17 cellular contexts compared by ENCODE assay signal in the genomic region with DNA sequence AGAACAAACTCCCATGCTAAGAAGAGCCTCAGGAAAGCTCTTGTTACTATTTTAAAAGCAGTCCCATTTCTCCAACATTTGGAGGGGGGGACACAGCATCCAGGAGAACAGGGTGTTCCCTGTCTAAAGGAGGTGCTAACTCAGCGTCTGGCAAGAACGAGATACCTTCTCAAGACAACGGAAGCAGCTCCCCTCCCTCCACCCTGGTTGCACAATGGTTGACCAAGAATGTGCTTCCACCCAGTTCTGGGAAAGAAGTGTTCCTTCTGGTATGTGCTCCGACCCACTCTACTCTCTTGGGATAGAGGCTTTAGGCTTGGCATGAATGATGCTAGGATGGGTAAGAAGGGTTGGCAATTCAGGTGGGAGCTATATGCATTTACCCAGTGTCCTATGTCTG. TPM values are rescaled to one million over a fixed set of nuclear protein-coding genes. Genes with fewer than 3 reads are reported as not detected.
DNase-seq lines count a peak whose midpoint lies in the region; ATAC-seq, FAIRE-seq and TF ChIP-seq lines count a peak whose summit lies in the region.
"Had no signal": no experiment of that assay in that cellular context is flagged by ENCODE, and none has a peak within 500 bp of the region (broad histone marks: within the 10 kb centered on the region; RNA-seq: fewer than 3 reads in every experiment).

No MANE protein-coding gene starts in this region.

- H4K20me1 ChIP-seq in PC-9 (ENCODE audit: insufficient read depth) (no peaks in the 10 kb centered on the region), osteoblast (ENCODE audit: insufficient read depth, low read length) (no peaks in the 10 kb centered on the region)

- TF ChIP-seq CTCF in A549 (IDR thresholded peaks at IDR 0.05): no peak
- no peak for TF ChIP-seq CTCF in PC-9 (conservative IDR thresholded peaks at IDR 0.05)
- TF ChIP-seq CTCF in fibroblast of mammary gland (conservative IDR thresholded peaks at IDR 0.05; ENCODE audit: control insufficient read depth, insufficient read depth, low read depth, low read length): no peak
- no peak for TF ChIP-seq CTCF in osteoblast (IDR thresholded peaks at IDR 0.05; ENCODE audit: extremely low read depth, low read depth, low read length)

- no peak for DNase-seq in A549 (ENCODE audit: low read depth in 1 of 2, low spot score in 1 of 2)
- peak in 1 of 2 experiments; percentile 70 for DNase-seq in PC-9
- DNase-seq in fibroblast of mammary gland (ENCODE audit: low read depth): peak; percentile 88
- DNase-seq in osteoblast (ENCODE audit: insufficient read length, low spot score, missing footprints): no peak
- no peak for DNase-seq in T1000 (lab: John Stamatoyannopoulos, UW)
- DNase-seq in T-helper 2 cell treated with Interferon-gamma antibody and Interleukin-4, amounts not matched to agents 5 μg/mL and 100 μg/mL, for 36 hours (ENCODE audit: low spot score): no peak
- DNase-seq in activated CD4-positive, alpha-beta T cell treated with anti-CD3 and anti-CD28 coated beads for 36 hours: no peak
- DNase-seq in NCI-H774 (lab: John Stamatoyannopoulos, UW): no peak
- DNase-seq: activated CD4-positive, alpha-beta memory T cell treated with anti-CD3 and anti-CD28 coated beads for 36 hours; activated naive CD4-positive, alpha-beta T cell treated with Interleukin-2 at 50 U/mL for 16 hours; H9; mesenchymal stem cell; T-helper 17 cell had no signal

- H3K27me3 ChIP-seq in PC-9 (ENCODE audit: insufficient read depth, low read depth) (no peaks in the 10 kb centered on the region), osteoblast (ENCODE audit: insufficient read depth, low read length) (peaks cover 15% of the 10 kb centered on the region)

- peaks cover 20% of the 10 kb centered on the region; the same call in 1 of the 2 replicates for H3F3A ChIP-seq in PC-9 (ENCODE audit: insufficient read depth, low read depth)

- no TSS peak for BruUV-seq in PC-9 (replicated peaks; lab: Mats Ljungman, UMichigan)

- intact Hi-C loops in PC-9 (cut with micrococcal nuclease; ENCODE audit: unreplicated experiment): loop anchor here (2.0 to 5.0 kb wide), 3 partner anchors 52 to 376 kb away; no protein-coding TSS in a partner anchor
- intact Hi-C loops in activated CD4-positive, alpha-beta T cell treated with anti-CD3 and anti-CD28 coated beads for 36 hours (cut with DNase I, micrococcal nuclease): no loop called here

- H3K9me3 Mint-ChIP-seq in T-helper 2 cell treated with Interferon-gamma antibody and Interleukin-4, amounts not matched to agents 5 μg/mL and 100 μg/mL, for 36 hours: no peaks in the 10 kb centered on the region
- no peaks in the 10 kb centered on the region for H3K9me3 Mint-ChIP-seq in activated CD4-positive, alpha-beta T cell treated with anti-CD3 and anti-CD28 coated beads for 36 hours (ENCODE audit: low read depth)
- H3K9me3 Mint-ChIP-seq: activated CD4-positive, alpha-beta memory T cell treated with anti-CD3 and anti-CD28 coated beads for 36 hours; IgD-negative memory B cell had no signal

- no peak overlapping the region for H3K4me3 ChIP-seq in A549
- no peak overlapping the region for H3K4me3 ChIP-seq in PC-9
- H3K4me3 ChIP-seq in fibroblast of mammary gland (ENCODE audit: control insufficient read depth, low read depth, low read length): no peak overlapping the region
- H3K4me3 ChIP-seq in osteoblast (ENCODE audit: insufficient read depth, low read length): no peak overlapping the region

- no peak for ATAC-seq in A549
- no peak for ATAC-seq in activated CD4-positive, alpha-beta T cell treated with anti-CD3 and anti-CD28 coated beads for 36 hours
- ATAC-seq: T-helper 17 cell had no signal

- H3K36me3 ChIP-seq in PC-9 (ENCODE audit: low read depth) (no peaks in the 10 kb centered on the region), osteoblast (ENCODE audit: insufficient read depth, low read length) (no peaks in the 10 kb centered on the region)

- H3K4me1 Mint-ChIP-seq in T-helper 2 cell treated with Interferon-gamma antibody and Interleukin-4, amounts not matched to agents 5 μg/mL and 100 μg/mL, for 36 hours (ENCODE audit: low read depth): no peaks in the 10 kb centered on the region
- H3K4me1 Mint-ChIP-seq in activated CD4-positive, alpha-beta T cell treated with anti-CD3 and anti-CD28 coated beads for 36 hours: no peaks in the 10 kb centered on the region

- no peak for TF ChIP-seq EP300 in A549 (IDR thresholded peaks at IDR 0.05)

- CTCF ChIA-PET in A549 (lab: Yijun Ruan, JAX): interaction anchor here (0.9 to 2.9 kb wide), 9 partner anchors 8 to 390 kb away, joined by 3 to 13 read pairs (median 4); no protein-coding TSS in a partner anchor
- CTCF ChIA-PET in PC-9 (lab: Charles Lee): interaction anchor here (1.1 to 1.3 kb wide), 3 partner anchors 13 to 376 kb away, joined by 3 to 5 read pairs (median 5); no protein-coding TSS in a partner anchor
- CTCF ChIA-PET in activated CD4-positive, alpha-beta T cell treated with anti-CD3 and anti-CD28 coated beads for 36 hours (lab: Charles Lee): interaction anchor here (1.2 kb wide), 1 partner anchor 151 kb away, joined by 3 read pairs; no protein-coding TSS in a partner anchor

- no peak for FAIRE-seq in A549 (lab: Jason Lieb, UNC)

- no peak for TF ChIP-seq RAD21 in A549 (conservative IDR thresholded peaks at IDR 0.05 in 1 of 2, IDR thresholded peaks at IDR 0.05 in 1 of 2)

- H2AFZ ChIP-seq in PC-9: no peak overlapping the region
- H2AFZ ChIP-seq in osteoblast (ENCODE audit: low read length): peak overlapping the region; percentile 44

- no peaks in the 10 kb centered on the region for H3K79me2 ChIP-seq in PC-9 (ENCODE audit: low read depth)
- no peaks in the 10 kb centered on the region for H3K79me2 ChIP-seq in osteoblast (ENCODE audit: insufficient read depth, low read length)

- no peak for TF ChIP-seq POLR2A in A549 (IDR thresholded peaks at IDR 0.05; ENCODE audit: low read length)

- H3K4me1 ChIP-seq in A549 (peaks cover 37% of the 10 kb centered on the region), PC-9 (replicated peaks; ENCODE audit: insufficient read depth) (peaks cover 41% of the 10 kb centered on the region), osteoblast (ENCODE audit: insufficient read depth, low read length) (peaks cover 45% of the 10 kb centered on the region)

- peaks cover 11% of the 10 kb centered on the region for H3K27me3 Mint-ChIP-seq in T-helper 2 cell treated with Interferon-gamma antibody and Interleukin-4, amounts not matched to agents 5 μg/mL and 100 μg/mL, for 36 hours (ENCODE audit: low read depth)
- peaks cover 6% of the 10 kb centered on the region for H3K27me3 Mint-ChIP-seq in activated CD4-positive, alpha-beta T cell treated with anti-CD3 and anti-CD28 coated beads for 36 hours

- H3K27ac ChIP-seq in A549 (peak overlapping the region in 1 of 2 experiments; percentile 80; a peak in 3 of 6 replicates), PC-9 (no peak overlapping the region), osteoblast (ENCODE audit: low read depth, low read length) (no peak overlapping the region)

- H3K4me2 ChIP-seq in A549: peak overlapping the region; percentile 44; the same call in 2 of the 3 replicates
- peak overlapping the region; percentile 10; the same call in 1 of the 2 replicates for H3K4me2 ChIP-seq in PC-9
- H3K4me2 ChIP-seq in osteoblast (ENCODE audit: insufficient read depth, low read length): peak overlapping the region; percentile 41

- WGBS in A549 (ENCODE audit: missing lambda C conversion rate): 75% methylated on average over 4 of the region's 4 CpGs

- POLR2A ChIA-PET in A549 (lab: Yijun Ruan, JAX): no interaction called here
- POLR2A ChIA-PET in PC-9 (lab: Charles Lee; ENCODE audit: unreplicated experiment): interaction anchor here (0.5 to 1.0 kb wide), 7 partner anchors 29 to 805 kb away, joined by 3 to 9 read pairs (median 3); partner anchors contain the start of gene MYG1
- POLR2A ChIA-PET in activated CD4-positive, alpha-beta T cell treated with anti-CD3 and anti-CD28 coated beads for 36 hours (lab: Charles Lee): no interaction called here

- H3K9me3 ChIP-seq in A549 (no peaks in the 10 kb centered on the region), PC-9 (ENCODE audit: insufficient read depth, low read depth) (no peaks in the 10 kb centered on the region), osteoblast (ENCODE audit: low read depth, low read length) (no peaks in the 10 kb centered on the region)

- H3K27ac Mint-ChIP-seq in T-helper 2 cell treated with Interferon-gamma antibody and Interleukin-4, amounts not matched to agents 5 μg/mL and 100 μg/mL, for 36 hours: no peak overlapping the region
- H3K27ac Mint-ChIP-seq in activated CD4-positive, alpha-beta T cell treated with anti-CD3 and anti-CD28 coated beads for 36 hours: no peak overlapping the region
- H3K27ac Mint-ChIP-seq: activated CD4-positive, alpha-beta memory T cell treated with anti-CD3 and anti-CD28 coated beads for 36 hours; IgD-negative memory B cell; progenitor cell of endocrine pancreas; T-helper 17 cell had no signal

- no peaks in the 10 kb centered on the region for H3K36me3 Mint-ChIP-seq in T-helper 2 cell treated with Interferon-gamma antibody and Interleukin-4, amounts not matched to agents 5 μg/mL and 100 μg/mL, for 36 hours (ENCODE audit: low read depth)
- no peaks in the 10 kb centered on the region for H3K36me3 Mint-ChIP-seq in activated CD4-positive, alpha-beta T cell treated with anti-CD3 and anti-CD28 coated beads for 36 hours (ENCODE audit: low read depth)
- H3K36me3 Mint-ChIP-seq: activated CD4-positive, alpha-beta memory T cell treated with anti-CD3 and anti-CD28 coated beads for 36 hours; IgD-negative memory B cell had no signal

- H3K4me3 Mint-ChIP-seq in T-helper 2 cell treated with Interferon-gamma antibody and Interleukin-4, amounts not matched to agents 5 μg/mL and 100 μg/mL, for 36 hours: no peak overlapping the region
- no peak overlapping the region for H3K4me3 Mint-ChIP-seq in activated CD4-positive, alpha-beta T cell treated with anti-CD3 and anti-CD28 coated beads for 36 hours
- H3K4me3 Mint-ChIP-seq: activated CD4-positive, alpha-beta memory T cell treated with anti-CD3 and anti-CD28 coated beads for 36 hours; H9; IgD-negative memory B cell; T-helper 17 cell had no signal

- no peaks in the 10 kb centered on the region for H3K9me2 ChIP-seq in PC-9 (ENCODE audit: insufficient read depth)

RNA-seq across cellular contexts. Expression of gene KRT6A, which starts 1.5 kb away (rescaled TPM):
- polyA plus RNA-seq in A549 (2011; rRNA removed): 0.04 and 0.09 TPM in 2 replicates
- 0.06 and 0.15 TPM in 2 replicates for polyA plus RNA-seq in A549 (2012; cell fraction: cytosol; rRNA removed)
- 0.13 and 0.34 TPM in 2 replicates for polyA plus RNA-seq in A549 (2012; cell fraction: nucleus; rRNA removed)
- 0.07 to 0.14 TPM (median 0.11 TPM) in 3 replicates for polyA plus RNA-seq in A549 (2017; fragmentation: RNase III; extraction: RNeasy Plus Mini Kit Qiagen cat#74134 plus additional on column Dnase treatment)
- polyA minus RNA-seq in A549 (2011; rRNA and poly(A)+ RNA removed): 0.29 and 1.5 TPM in 2 replicates
- 55.9 and 87.5 TPM in 2 replicates for total RNA-seq in PC-9 (2021)
- total RNA-seq in osteoblast: under 0.01 and 0.72 TPM in 2 replicates
- total RNA-seq in activated CD4-positive, alpha-beta T cell treated with anti-CD3 and anti-CD28 coated beads for 36 hours: not detected
- total RNA-seq: A172; activated CD4-positive, alpha-beta memory T cell treated with anti-CD3 and anti-CD28 coated beads for 36 hours; chondrocyte; H9; progenitor cell of endocrine pancreas; T-helper 17 cell had no signal
- polyA plus RNA-seq: IgD-negative memory B cell had no signal

RNA-seq across cellular contexts. Expression of gene KRT6C, which starts 20.9 kb away (rescaled TPM):
- polyA plus RNA-seq in A549 (2011; rRNA removed): not detected in 2 replicates
- not detected in 2 replicates for polyA plus RNA-seq in A549 (2012; cell fraction: cytosol; rRNA removed)
- polyA plus RNA-seq in A549 (2012; cell fraction: nucleus; rRNA removed): not detected in 2 replicates
- not detected in 3 replicates for polyA plus RNA-seq in A549 (2017; fragmentation: RNase III; extraction: RNeasy Plus Mini Kit Qiagen cat#74134 plus additional on column Dnase treatment)
- polyA minus RNA-seq in A549 (2011; rRNA and poly(A)+ RNA removed): not detected in 2 replicates
- total RNA-seq in PC-9 (2021): not detected in 2 replicates
- total RNA-seq in osteoblast: not detected in 2 replicates
- total RNA-seq in activated CD4-positive, alpha-beta T cell treated with anti-CD3 and anti-CD28 coated beads for 36 hours: not detected
- total RNA-seq: A172; activated CD4-positive, alpha-beta memory T cell treated with anti-CD3 and anti-CD28 coated beads for 36 hours; chondrocyte; H9; progenitor cell of endocrine pancreas; T-helper 17 cell had no signal
- polyA plus RNA-seq: IgD-negative memory B cell had no signal

RNA-seq across cellular contexts. Expression of gene KRT5, which starts 25.7 kb away (rescaled TPM):
- polyA plus RNA-seq in A549 (2011; rRNA removed): 0.06 TPM in 1 of 2 replicates, not detected in the other
- 0.05 and 0.09 TPM in 2 replicates for polyA plus RNA-seq in A549 (2012; cell fraction: cytosol; rRNA removed)
- polyA plus RNA-seq in A549 (2012; cell fraction: nucleus; rRNA removed): 0.02 and 0.06 TPM in 2 replicates
- 0.08 to 0.25 TPM in 2 of 3 replicates, not detected in the other for polyA plus RNA-seq in A549 (2017; fragmentation: RNase III; extraction: RNeasy Plus Mini Kit Qiagen cat#74134 plus additional on column Dnase treatment)
- polyA minus RNA-seq in A549 (2011; rRNA and poly(A)+ RNA removed): 1.0 TPM in 1 of 2 replicates, not detected in the other
- total RNA-seq in PC-9 (2021): 89.7 and 134 TPM in 2 replicates
- total RNA-seq in osteoblast: 0.36 TPM in 1 of 2 replicates, not detected in the other
- not detected for total RNA-seq in activated CD4-positive, alpha-beta T cell treated with anti-CD3 and anti-CD28 coated beads for 36 hours
- total RNA-seq: activated CD4-positive, alpha-beta memory T cell treated with anti-CD3 and anti-CD28 coated beads for 36 hours; chondrocyte; H9; progenitor cell of endocrine pancreas; T-helper 17 cell had no signal
- polyA plus RNA-seq: IgD-negative memory B cell had no signal

RNA-seq across cellular contexts. Expression of gene KRT6B, which starts 42.6 kb away (rescaled TPM):
- not detected in 2 replicates for polyA plus RNA-seq in A549 (2011; rRNA removed)
- 0.01 TPM in 1 of 2 replicates, not detected in the other for polyA plus RNA-seq in A549 (2012; cell fraction: cytosol; rRNA removed)
- polyA plus RNA-seq in A549 (2012; cell fraction: nucleus; rRNA removed): 0.01 TPM in 1 of 2 replicates, not detected in the other
- not detected in 3 replicates for polyA plus RNA-seq in A549 (2017; fragmentation: RNase III; extraction: RNeasy Plus Mini Kit Qiagen cat#74134 plus additional on column Dnase treatment)
- not detected in 2 replicates for polyA minus RNA-seq in A549 (2011; rRNA and poly(A)+ RNA removed)
- 0.98 and 1.1 TPM in 2 replicates for total RNA-seq in PC-9 (2021)
- total RNA-seq in osteoblast: not detected in 2 replicates
- not detected for total RNA-seq in activated CD4-positive, alpha-beta T cell treated with anti-CD3 and anti-CD28 coated beads for 36 hours
- total RNA-seq: A172; activated CD4-positive, alpha-beta memory T cell treated with anti-CD3 and anti-CD28 coated beads for 36 hours; chondrocyte; H9; progenitor cell of endocrine pancreas; T-helper 17 cell had no signal
- polyA plus RNA-seq: IgD-negative memory B cell had no signal

RNA-seq across cellular contexts. Expression of gene KRT71, which starts 58.4 kb away (rescaled TPM):
- polyA plus RNA-seq in A549 (2011; rRNA removed): not detected in 2 replicates
- polyA plus RNA-seq in A549 (2012; cell fraction: cytosol; rRNA removed): not detected in 2 replicates
- not detected in 2 replicates for polyA plus RNA-seq in A549 (2012; cell fraction: nucleus; rRNA removed)
- polyA plus RNA-seq in A549 (2017; fragmentation: RNase III; extraction: RNeasy Plus Mini Kit Qiagen cat#74134 plus additional on column Dnase treatment): not detected in 3 replicates
- polyA minus RNA-seq in A549 (2011; rRNA and poly(A)+ RNA removed): not detected in 2 replicates
- not detected in 2 replicates for total RNA-seq in PC-9 (2021)
- not detected in 2 replicates for total RNA-seq in osteoblast
- total RNA-seq in activated CD4-positive, alpha-beta T cell treated with anti-CD3 and anti-CD28 coated beads for 36 hours: not detected
- total RNA-seq: A172; activated CD4-positive, alpha-beta memory T cell treated with anti-CD3 and anti-CD28 coated beads for 36 hours; chondrocyte; H9; progenitor cell of endocrine pancreas; T-helper 17 cell had no signal
- polyA plus RNA-seq: IgD-negative memory B cell had no signal

Comparison
In these comparisons a context has a peak if more than half of its experiments do, and no peak if none do; other contexts are left out.
1. RNA of gene KRT6A, which starts 1.5 kb away (total RNA-seq): 55.9 to 87.5 TPM in PC-9; under 0.01 to 0.72 TPM in osteoblast and not detected in activated CD4-positive, alpha-beta T cell treated with anti-CD3 and anti-CD28 coated beads for 36 hours; every median in the first group is over 10 times any median in the second.
2. RNA of gene KRT5, which starts 25.7 kb away (total RNA-seq): 89.7 to 134 TPM in PC-9; 0.36 TPM in osteoblast and not detected in activated CD4-positive, alpha-beta T cell treated with anti-CD3 and anti-CD28 coated beads for 36 hours; every median in the first group is over 10 times any median in the second.
3. Peak in every context shown above with its lines, with median percentiles within 50 percentile points of each other: H3K4me2 ChIP-seq.